Comparison of ENCODE assay signal across 1 cellular context in genomic region chr12:6828671-6829531, GRCh38.
TF ChIP-seq lines count a peak whose summit lies in the region.

No MANE protein-coding gene starts in this region.

TF ChIP-seq in HepG2, 621 proteins besides CTCF, POLR2A, EP300 and RAD21 (continued from another document and continues in another):
- TF ChIP-seq PRPF4 (IDR thresholded peaks at IDR 0.05; ENCODE audit: low read depth, low read length, poor library complexity, severe bottlenecking) = no peak
- TF ChIP-seq ZNF34 (CRISPR knock-in tag; IDR thresholded peaks at IDR 0.05; ENCODE audit: borderline replicate concordance) = no peak
- TF ChIP-seq HHEX (CRISPR knock-in tag; IDR thresholded peaks at IDR 0.05) = no peak
- TF ChIP-seq ZNF280B (CRISPR knock-in tag; IDR thresholded peaks at IDR 0.05; ENCODE audit: borderline replicate concordance) = peak; percentile 16; the same call in 1 of the 2 replicates
- no peak for TF ChIP-seq CBX2 (IDR thresholded peaks at IDR 0.05; ENCODE audit: low read depth, low read length)
- TF ChIP-seq CBX2 (CRISPR knock-in tag; IDR thresholded peaks at IDR 0.05; ENCODE audit: low read depth) = no peak
- no peak for TF ChIP-seq ZFP41 (CRISPR knock-in tag; IDR thresholded peaks at IDR 0.05; ENCODE audit: borderline replicate concordance)
- no peak for TF ChIP-seq TEAD2 (CRISPR knock-in tag; IDR thresholded peaks at IDR 0.05)
- TF ChIP-seq ZEB1 (IDR thresholded peaks at IDR 0.05; ENCODE audit: insufficient replicate concordance, low read depth) = no peak
- no peak for TF ChIP-seq DR1 (CRISPR knock-in tag; IDR thresholded peaks at IDR 0.05)
- no peak for TF ChIP-seq HDAC6 (IDR thresholded peaks at IDR 0.05; ENCODE audit: low read depth, low read length)
- no peak for TF ChIP-seq FOXM1 (CRISPR knock-in tag; IDR thresholded peaks at IDR 0.05)
- TF ChIP-seq BCL3 (CRISPR knock-in tag; IDR thresholded peaks at IDR 0.05) = peak; percentile 65; the same call in 1 of the 2 replicates
- TF ChIP-seq ZNF251 (CRISPR knock-in tag; IDR thresholded peaks at IDR 0.05) = no peak
- no peak for TF ChIP-seq ZFP1 (CRISPR knock-in tag; IDR thresholded peaks at IDR 0.05)
- peak; percentile 70 for TF ChIP-seq ZNF710 (CRISPR knock-in tag; IDR thresholded peaks at IDR 0.05; ENCODE audit: borderline replicate concordance)
- no peak for TF ChIP-seq KLF15 (CRISPR knock-in tag; IDR thresholded peaks at IDR 0.05; ENCODE audit: borderline replicate concordance)
- no peak for TF ChIP-seq ZNF354B (CRISPR knock-in tag; IDR thresholded peaks at IDR 0.05)
- 0 out of 2 replicates have a peak, but pooled peaks have one; percentile 14 for TF ChIP-seq ZBTB10 (CRISPR knock-in tag; IDR thresholded peaks at IDR 0.05; ENCODE audit: borderline replicate concordance)
- TF ChIP-seq ZBTB43 (CRISPR knock-in tag; conservative IDR thresholded peaks at IDR 0.05) = no peak
- no peak for TF ChIP-seq TFE3 (CRISPR knock-in tag; IDR thresholded peaks at IDR 0.05)
- TF ChIP-seq ZNF468 (CRISPR knock-in tag; IDR thresholded peaks at IDR 0.05) = 0 out of 2 replicates have a peak, but pooled peaks have one; percentile 72
- TF ChIP-seq ZKSCAN1 (IDR thresholded peaks at IDR 0.05; ENCODE audit: low read length) = no peak
- no peak; the same call in 1 of the 2 replicates for TF ChIP-seq ZNF564 (CRISPR knock-in tag; IDR thresholded peaks at IDR 0.05)
- peak; percentile 88; the same call in 1 of the 2 replicates for TF ChIP-seq ZFP91 (CRISPR knock-in tag; IDR thresholded peaks at IDR 0.05; ENCODE audit: borderline replicate concordance)
- no peak; the same call in 1 of the 2 replicates for TF ChIP-seq ZNF33B (CRISPR knock-in tag; IDR thresholded peaks at IDR 0.05)
- TF ChIP-seq ZNF724P (CRISPR knock-in tag; IDR thresholded peaks at IDR 0.05; ENCODE audit: borderline replicate concordance) = 0 out of 2 replicates have a peak, but pooled peaks have one; percentile 18
- TF ChIP-seq ZNF777 (CRISPR knock-in tag; IDR thresholded peaks at IDR 0.05) = no peak
- no peak for TF ChIP-seq SCMH1 (CRISPR knock-in tag; IDR thresholded peaks at IDR 0.05; ENCODE audit: borderline replicate concordance)
- peak; percentile 55; the same call in 1 of the 2 replicates for TF ChIP-seq ZNF543 (CRISPR knock-in tag; IDR thresholded peaks at IDR 0.05)
- no peak; the same call in none of the 2 replicates for TF ChIP-seq SALL1 (CRISPR knock-in tag; IDR thresholded peaks at IDR 0.05)
- TF ChIP-seq IRX3 (CRISPR knock-in tag; IDR thresholded peaks at IDR 0.05; ENCODE audit: borderline replicate concordance, low read depth) = no peak
- TF ChIP-seq KDM3A (CRISPR knock-in tag; IDR thresholded peaks at IDR 0.05; ENCODE audit: low read depth) = no peak; the same call in 1 of the 2 replicates
- TF ChIP-seq EHMT2 (IDR thresholded peaks at IDR 0.05; ENCODE audit: borderline replicate concordance, low read depth, low read length) = no peak
- TF ChIP-seq ZNF709 (CRISPR knock-in tag; IDR thresholded peaks at IDR 0.05) = no peak; the same call in none of the 2 replicates
- TF ChIP-seq SNAPC5 (CRISPR knock-in tag; IDR thresholded peaks at IDR 0.05; ENCODE audit: borderline replicate concordance) = no peak
- TF ChIP-seq PHF5A (CRISPR knock-in tag; IDR thresholded peaks at IDR 0.05; ENCODE audit: low read depth, unreplicated experiment) = no peak
- no peak for TF ChIP-seq GATAD2A (CRISPR knock-in tag; IDR thresholded peaks at IDR 0.05)
- no peak for TF ChIP-seq HBP1 (CRISPR knock-in tag; IDR thresholded peaks at IDR 0.05; ENCODE audit: low read depth)
- no peak for TF ChIP-seq DPF2 (CRISPR knock-in tag; IDR thresholded peaks at IDR 0.05; ENCODE audit: borderline replicate concordance, low read depth)
- no peak for TF ChIP-seq GTF2F1 (IDR thresholded peaks at IDR 0.05; ENCODE audit: low read length)
- no peak for TF ChIP-seq FOXK1 (CRISPR knock-in tag; IDR thresholded peaks at IDR 0.05; ENCODE audit: borderline replicate concordance, low read depth)
- TF ChIP-seq ZSCAN25 (CRISPR knock-in tag; IDR thresholded peaks at IDR 0.05) = no peak; the same call in 1 of the 2 replicates
- no peak for TF ChIP-seq TAF15 (IDR thresholded peaks at IDR 0.05; ENCODE audit: low read depth, low read length, poor library complexity, severe bottlenecking)
- no peak for TF ChIP-seq FIP1L1 (IDR thresholded peaks at IDR 0.05; ENCODE audit: borderline replicate concordance, insufficient read depth, low read depth, low read length)
- no peak for TF ChIP-seq SMAD3 (CRISPR knock-in tag; IDR thresholded peaks at IDR 0.05)
